In genomic region chr1:145926706-145927072, GRCh38 we compare ENCODE assay signal across 8 cellular contexts. TPM values are rescaled to one million over a fixed set of nuclear protein-coding genes. Genes with fewer than 3 reads are reported as not detected.
DNase-seq lines count a peak whose midpoint lies in the region; ATAC-seq and TF ChIP-seq lines count a peak whose summit lies in the region.

No MANE protein-coding gene starts in this region.

- H3K4me3 Mint-ChIP-seq in activated CD4-positive, alpha-beta T cell treated with anti-CD3 and anti-CD28 coated beads, Interleukin-2, amount 10 ng/mL, durations not matched to agents 7 days and 5 days = no peak overlapping the region

- H3K27me3 ChIP-seq in HAP-1 (ENCODE audit: low read depth) = no peaks in the 10 kb centered on the region

- CTCF ChIA-PET in activated CD4-positive, alpha-beta T cell treated with anti-CD3 and anti-CD28 coated beads, Interleukin-2, amount 10 ng/mL, durations not matched to agents 7 days and 5 days (lab: Charles Lee) = interaction anchor here (0.8 to 2.2 kb wide), 10 partner anchors 10 to 112 kb away, joined by 3 to 14 read pairs (median 6); partner anchors contain the start of genes ANKRD34A and POLR3GL

- H3K4me3 ChIP-seq in HAP-1 (peak overlapping the region; percentile 78), foreskin fibroblast (ENCODE audit: low read depth in 1 of 2, low read length in 2 of 2) (peak overlapping the region; percentile 93 to 94)

- H3K9me3 Mint-ChIP-seq in activated CD4-positive, alpha-beta T cell treated with anti-CD3 and anti-CD28 coated beads, Interleukin-2, amount 10 ng/mL, durations not matched to agents 7 days and 5 days = no peaks in the 10 kb centered on the region

- peak overlapping the region; percentile 92 for H3K27ac ChIP-seq in 22Rv1

- DNase-seq in HAP-1 (ENCODE audit: low spot score in 2 of 2) (peak; percentile 38 to 62), foreskin fibroblast (no peak), SIG-M5 treated with dmso at 0.1 percent for 504 hours (lab: John Stamatoyannopoulos, UW; ENCODE audit: unreplicated experiment) (no peak)
- peak; percentile 37 for DNase-seq in activated CD4-positive, alpha-beta T cell treated with anti-CD3 and anti-CD28 coated beads, Interleukin-2, amount 10 ng/mL, durations not matched to agents 7 days and 5 days
- peak; percentile 46 to 49 for DNase-seq in stimulated activated CD4-positive, alpha-beta T cell treated with anti-CD3 and anti-CD28 coated beads, Interleukin-15, amount 100 ng/mL, for 48 hours (ENCODE audit: low read depth in 2 of 2)
- no peak for DNase-seq in NK-92 treated with Interleukin-12 subunit alpha and Interleukin-12 subunit beta, amount 100 ng/mL, for 24 hours (lab: John Stamatoyannopoulos, UW)

- H3K36me3 Mint-ChIP-seq in activated CD4-positive, alpha-beta T cell treated with anti-CD3 and anti-CD28 coated beads, Interleukin-2, amount 10 ng/mL, durations not matched to agents 7 days and 5 days (ENCODE audit: low read depth) = peaks cover 25% of the 10 kb centered on the region

- H3K9me3 ChIP-seq in HAP-1 = no peaks in the 10 kb centered on the region

- no peak for TF ChIP-seq CTCF in 22Rv1 (IDR thresholded peaks at IDR 0.05)
- TF ChIP-seq CTCF in foreskin fibroblast (IDR thresholded peaks at IDR 0.05; ENCODE audit: low read depth, low read length) = no peak

- no peak overlapping the region for H3K27ac Mint-ChIP-seq in activated CD4-positive, alpha-beta T cell treated with anti-CD3 and anti-CD28 coated beads, Interleukin-2, amount 10 ng/mL, durations not matched to agents 7 days and 5 days

- H3K27me3 Mint-ChIP-seq in activated CD4-positive, alpha-beta T cell treated with anti-CD3 and anti-CD28 coated beads, Interleukin-2, amount 10 ng/mL, durations not matched to agents 7 days and 5 days = no peaks in the 10 kb centered on the region

- H3K36me3 ChIP-seq in HAP-1 (replicated peaks) = peaks cover 18% of the 10 kb centered on the region

- in situ Hi-C loops in HAP-1 (cut with MboI; ENCODE audit: low sequenced_read_pairs) = loop anchor here (5.0 kb wide), 1 partner anchor 36 kb away; the partner anchor contains the start of genes ANKRD34A and POLR3GL

- POLR2A ChIA-PET in activated CD4-positive, alpha-beta T cell treated with anti-CD3 and anti-CD28 coated beads, Interleukin-2, amount 10 ng/mL, durations not matched to agents 7 days and 5 days (lab: Charles Lee) = interaction anchor here (1.2 kb wide), 1 partner anchor 68 kb away, joined by 5 read pairs; the partner anchor contains the start of gene PIAS3

- peaks cover 26% of the 10 kb centered on the region for H3K4me1 Mint-ChIP-seq in activated CD4-positive, alpha-beta T cell treated with anti-CD3 and anti-CD28 coated beads, Interleukin-2, amount 10 ng/mL, durations not matched to agents 7 days and 5 days

- peaks cover 8% of the 10 kb centered on the region; the same call in 1 of the 2 replicates for H3K4me1 ChIP-seq in HAP-1

- no peak for ATAC-seq in HG02759 (IDR thresholded peaks at IDR 0.05; ENCODE audit: unreplicated experiment)

RNA-seq across cellular contexts. Expression of gene RBM8A, which starts 0.6 kb away (rescaled TPM):
- total RNA-seq in activated CD4-positive, alpha-beta T cell treated with anti-CD3 and anti-CD28 coated beads, Interleukin-2, amount 10 ng/mL, durations not matched to agents 7 days and 5 days = 100 to 1,000 TPM; 175 to 188 TPM

RNA-seq across cellular contexts. Expression of gene PEX11B, which starts 8.2 kb away (rescaled TPM):
- total RNA-seq in activated CD4-positive, alpha-beta T cell treated with anti-CD3 and anti-CD28 coated beads, Interleukin-2, amount 10 ng/mL, durations not matched to agents 7 days and 5 days = 10 to 100 TPM; 36.9 to 44.6 TPM

RNA-seq across cellular contexts. Expression of gene ITGA10, which starts 16.8 kb away (rescaled TPM):
- total RNA-seq in activated CD4-positive, alpha-beta T cell treated with anti-CD3 and anti-CD28 coated beads, Interleukin-2, amount 10 ng/mL, durations not matched to agents 7 days and 5 days = 1 to 10 TPM; 1.5 to 1.9 TPM

RNA-seq across cellular contexts. Expression of gene LIX1L, which starts 31.1 kb away (rescaled TPM):
- total RNA-seq in activated CD4-positive, alpha-beta T cell treated with anti-CD3 and anti-CD28 coated beads, Interleukin-2, amount 10 ng/mL, durations not matched to agents 7 days and 5 days = 10 to 100 TPM; 49.5 to 57.5 TPM

RNA-seq across cellular contexts. Expression of gene ANKRD34A, which starts 37.7 kb away (rescaled TPM):
- total RNA-seq in activated CD4-positive, alpha-beta T cell treated with anti-CD3 and anti-CD28 coated beads, Interleukin-2, amount 10 ng/mL, durations not matched to agents 7 days and 5 days = 1 to 10 TPM; 2.0 to 2.2 TPM

Comparison
In these comparisons a context has a peak if more than half of its experiments do, and no peak if none do; other contexts are left out.
1. DNase-seq: peak in HAP-1 (2 of 2), activated CD4-positive, alpha-beta T cell treated with anti-CD3 and anti-CD28 coated beads, Interleukin-2, amount 10 ng/mL, durations not matched to agents 7 days and 5 days (single experiment) and stimulated activated CD4-positive, alpha-beta T cell treated with anti-CD3 and anti-CD28 coated beads, Interleukin-15, amount 100 ng/mL, for 48 hours (2 of 2); none in foreskin fibroblast (0 of 2), NK-92 treated with Interleukin-12 subunit alpha and Interleukin-12 subunit beta, amount 100 ng/mL, for 24 hours (single experiment) and SIG-M5 treated with dmso at 0.1 percent for 504 hours (single experiment).